8 cellular contexts compared by ENCODE assay signal in the genomic region with DNA sequence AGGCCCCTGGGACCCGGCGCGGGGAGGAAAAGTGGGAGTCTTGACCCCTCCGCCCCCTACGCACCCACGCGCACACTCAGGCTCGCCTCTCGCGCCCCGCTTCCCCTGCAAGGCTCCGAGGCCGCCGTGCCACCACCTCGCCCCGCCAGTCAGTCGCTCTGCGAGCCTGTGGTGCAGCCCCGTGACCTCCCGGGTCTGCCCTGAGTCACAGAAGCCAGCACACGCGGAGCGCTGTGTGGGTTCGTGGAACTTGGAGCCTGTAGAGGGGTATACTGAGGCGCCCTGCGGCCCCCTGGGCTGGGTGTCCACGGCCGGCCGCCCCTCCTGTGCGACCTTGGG. TPM values are rescaled to one million over a fixed set of nuclear protein-coding genes. Genes with fewer than 3 reads are reported as not detected.
DNase-seq lines count a peak whose midpoint lies in the region; ATAC-seq, FAIRE-seq and TF ChIP-seq lines count a peak whose summit lies in the region.

No MANE protein-coding gene starts in this region.

- TF ChIP-seq RAD21 in liver (IDR thresholded peaks at IDR 0.05), result no peak
- no peak for TF ChIP-seq RAD21 in HepG2 (CRISPR knock-in tag; IDR thresholded peaks at IDR 0.05)

- H2AFZ ChIP-seq in HepG2 (ENCODE audit: low read length) (no peak overlapping the region), astrocyte (ENCODE audit: low read depth, low read length) (peak overlapping the region; percentile 60)

- H3K4me1 ChIP-seq in liver (ENCODE audit: control insufficient read depth in 4 of 4, insufficient read depth in 4 of 4, low read length in 3 of 4) (peaks cover 13 to 49% (median 35%) of the 10 kb centered on the region in 4 donors), HepG2 (ENCODE audit: insufficient read depth, low read length) (no peaks in the 10 kb centered on the region), astrocyte (ENCODE audit: insufficient read depth, low read length) (peaks cover 12% of the 10 kb centered on the region), left lung (peaks cover 26 to 71% of the 10 kb centered on the region in 2 donors), stomach smooth muscle (ENCODE audit: control insufficient read depth, insufficient read depth, low read length) (peaks cover 59% of the 10 kb centered on the region)

- H3K36me3 ChIP-seq in liver (ENCODE audit: control insufficient read depth in 4 of 4, insufficient read depth in 3 of 4, low read depth in 1 of 4, low read length in 3 of 4), result no peaks in the 10 kb centered on the region
- H3K36me3 ChIP-seq in HepG2 (replicated peaks in 1 of 2; ENCODE audit: control insufficient read depth in 1 of 2, insufficient read depth in 2 of 2, low read length in 2 of 2), result no peaks in the 10 kb centered on the region
- H3K36me3 ChIP-seq in astrocyte (ENCODE audit: insufficient read depth, low read length), result no peaks in the 10 kb centered on the region
- peaks cover 0 to under 1% of the 10 kb centered on the region in 2 donors for H3K36me3 ChIP-seq in left lung
- no peaks in the 10 kb centered on the region for H3K36me3 ChIP-seq in stomach smooth muscle (ENCODE audit: control insufficient read depth in 2 of 2, insufficient read depth in 2 of 2, low read length in 2 of 2)

- no peak overlapping the region for H3K9ac ChIP-seq in liver (ENCODE audit: low read depth in 1 of 2, low read length in 2 of 2)
- no peak overlapping the region for H3K9ac ChIP-seq in HepG2 (ENCODE audit: insufficient read depth, low read depth, low read length)
- no peak overlapping the region for H3K9ac ChIP-seq in astrocyte (ENCODE audit: low read length)
- no peak overlapping the region for H3K9ac ChIP-seq in stomach smooth muscle (ENCODE audit: low read length in 2 of 2)

- BruUV-seq in HepG2 (replicated peaks; lab: Mats Ljungman, UMichigan), result no TSS peak

- H3K27ac ChIP-seq in liver (ENCODE audit: low read depth in 1 of 2, low read length in 2 of 2) (peak overlapping the region; percentile 31 to 79), HepG2 (ENCODE audit: extremely low read length, insufficient read depth, low read length) (no peak overlapping the region), astrocyte (ENCODE audit: low read depth, low read length) (no peak overlapping the region), left lung (peak overlapping the region; percentile 62 to 93), stomach smooth muscle (ENCODE audit: low read length) (no peak overlapping the region)

- H3K9me3 ChIP-seq in liver (ENCODE audit: control insufficient read depth in 4 of 4, low read length in 3 of 4) (no peaks in the 10 kb centered on the region), HepG2 (ENCODE audit: low read length) (no peaks in the 10 kb centered on the region), astrocyte (ENCODE audit: insufficient read depth, low read depth, low read length) (no peaks in the 10 kb centered on the region), left lung (no peaks in the 10 kb centered on the region), stomach smooth muscle (ENCODE audit: control insufficient read depth in 2 of 2, low read length in 2 of 2) (no peaks in the 10 kb centered on the region)

- H3K27me3 ChIP-seq in liver (ENCODE audit: control insufficient read depth in 4 of 4, insufficient read depth in 4 of 4, low read length in 3 of 4) (no peaks in the 10 kb centered on the region), HepG2 (ENCODE audit: control insufficient read depth in 1 of 2, insufficient read depth in 2 of 2, low read length in 2 of 2) (peaks cover 0 to 10% of the 10 kb centered on the region in 2 experiments; a peak in 2 of 5 replicates), astrocyte (ENCODE audit: insufficient read depth, low read length) (no peaks in the 10 kb centered on the region), left lung (peaks cover 0 to 25% of the 10 kb centered on the region in 2 donors), stomach smooth muscle (ENCODE audit: control insufficient read depth in 1 of 2, insufficient read depth in 2 of 2, low read length in 2 of 2) (peaks cover 3 to 4% of the 10 kb centered on the region in 2 donors)

- 21% methylated on average over 30 of the region's 30 CpGs for WGBS in liver
- WGBS in HepG2 (ENCODE audit: low lambda C conversion rate), result 78% methylated on average over 26 of the region's 30 CpGs

- FAIRE-seq in HepG2 (lab: Jason Lieb, UNC) (no peak), astrocyte (lab: Jason Lieb, UNC) (no peak)

- no peak for TF ChIP-seq EP300 in HepG2 (IDR thresholded peaks at IDR 0.05; ENCODE audit: low read depth in 2 of 2, low read length in 2 of 2)
- TF ChIP-seq EP300 in HepG2 (CRISPR knock-in tag; IDR thresholded peaks at IDR 0.05; ENCODE audit: borderline replicate concordance), result no peak

- TF ChIP-seq CTCF in liver (IDR thresholded peaks at IDR 0.05; ENCODE audit: low read depth, low read length, missing input control) (no peak), HepG2 (CRISPR knock-in tag; IDR thresholded peaks at IDR 0.05) (no peak), astrocyte (IDR thresholded peaks at IDR 0.05; ENCODE audit: insufficient read depth, low read depth, low read length) (no peak), left lung (IDR thresholded peaks at IDR 0.05) (no peak)

- no peak overlapping the region for H3K27ac Mint-ChIP-seq in astrocyte (ENCODE audit: unreplicated experiment)

- DNase-seq in HepG2 (ENCODE audit: low spot score) (no peak), astrocyte (ENCODE audit: low read depth) (no peak), left lung (peak in 1 of 2 donors; percentile 56), NOMO-1 treated with DMSO at 0.1 percent for 48 hours (lab: John Stamatoyannopoulos, UW; ENCODE audit: unreplicated experiment) (no peak), foreskin melanocyte (no peak), posterior cingulate gyrus (no peak)

- intact Hi-C loops in HepG2 (cut with micrococcal nuclease; ENCODE audit: unreplicated experiment), result no loop called here
- intact Hi-C loops in left lung (cut with DNase I), result no loop called here
- intact Hi-C loops in posterior cingulate gyrus (cut with DNase I), result loop anchor here (10.0 kb wide), 1 partner anchor 209 kb away; no protein-coding TSS in a partner anchor

- H4K20me1 ChIP-seq in HepG2 (ENCODE audit: insufficient read depth, low read length), result no peaks in the 10 kb centered on the region
- no peaks in the 10 kb centered on the region for H4K20me1 ChIP-seq in astrocyte (ENCODE audit: insufficient read depth, low read length)

- in situ Hi-C loops in HepG2 (cut with HindIII; ENCODE audit: extremely low pct_ligation_motif_present, low pct_unique_long_range_greater_than_20kb), result no loop called here

- H3K4me3 ChIP-seq in liver (ENCODE audit: low read depth in 1 of 3, low read length in 3 of 3) (peak overlapping the region in 2 of 3 donors; percentile 42 to 68), HepG2 (replicated peaks in 1 of 3; ENCODE audit: insufficient read depth in 1 of 3, low read depth in 2 of 3, low read length in 3 of 3) (no peak overlapping the region), astrocyte (ENCODE audit: insufficient read depth, low read depth, low read length) (no peak overlapping the region), left lung (peak overlapping the region; percentile 65 to 69), stomach smooth muscle (ENCODE audit: low read length in 2 of 2) (peak overlapping the region; percentile 24 to 71)

- H3K27me3 Mint-ChIP-seq in astrocyte (ENCODE audit: low read depth, unreplicated experiment), result peaks cover 4% of the 10 kb centered on the region

- H3K4me2 ChIP-seq in HepG2 (ENCODE audit: low read depth, low read length) (no peak overlapping the region), astrocyte (ENCODE audit: low read length) (peak overlapping the region; percentile 99)

- H3K79me2 ChIP-seq in HepG2 (ENCODE audit: insufficient read depth, low read length), result no peaks in the 10 kb centered on the region
- no peaks in the 10 kb centered on the region for H3K79me2 ChIP-seq in astrocyte (ENCODE audit: insufficient read depth, low read length)

- TF ChIP-seq POLR2A in HepG2 (IDR thresholded peaks at IDR 0.05; ENCODE audit: insufficient read depth in 1 of 2, low read depth in 2 of 2, low read length in 2 of 2), result no peak

- ATAC-seq in HepG2, result no peak
- peak; percentile 0 for ATAC-seq in left lung

- H3K36me3 Mint-ChIP-seq in astrocyte (ENCODE audit: low read depth, unreplicated experiment), result no peaks in the 10 kb centered on the region

- no peaks in the 10 kb centered on the region for H3K9me3 Mint-ChIP-seq in astrocyte (ENCODE audit: unreplicated experiment)

- H3K4me1 Mint-ChIP-seq in astrocyte (ENCODE audit: low read depth, unreplicated experiment), result peaks cover 8% of the 10 kb centered on the region

- POLR2A ChIA-PET in HepG2 (lab: Yijun Ruan, JAX), result no interaction called here

- CTCF ChIA-PET in HepG2 (lab: Yijun Ruan, JAX; ENCODE audit: low intra/inter-chr PET ratio, low total read pairs), result no interaction called here

- H3K4me3 Mint-ChIP-seq in astrocyte (ENCODE audit: unreplicated experiment), result no peak overlapping the region

RNA-seq across cellular contexts. Expression of a gene that starts 0.4 kb away (rescaled TPM):
- total RNA-seq in liver (10 to 100 TPM in 1 of 2 donors, under 1 TPM in 1; 0.51 to 22.9 TPM), HepG2 (2016; rRNA removed; fragmentation: Illumina TruSeq; extraction: Trizol) (not detected in 2 replicates), astrocyte (8.5 and 13.5 TPM in 2 replicates), left lung (10 to 100 TPM; 45.4 to 74.4 TPM)
- polyA plus RNA-seq in liver (1 to 10 TPM; 4.8 to 6.6 TPM), HepG2 (2011; rRNA removed) (not detected in 2 replicates)
- not detected in 2 replicates for total RNA-seq in HepG2 (2016; cell fraction: cytosol; rRNA removed; fragmentation: Illumina TruSeq; extraction: Trizol; ENCODE audit: low read depth)
- total RNA-seq in HepG2 (2016; cell fraction: insoluble cytoplasmic fraction; rRNA removed; fragmentation: Illumina TruSeq; extraction: Trizol), result not detected in 2 replicates
- total RNA-seq in HepG2 (2016; cell fraction: membrane; rRNA removed; fragmentation: Illumina TruSeq; extraction: Trizol), result not detected in 2 replicates
- not detected in 2 replicates for total RNA-seq in HepG2 (2016; cell fraction: nucleus; rRNA removed; fragmentation: Illumina TruSeq; extraction: Trizol)
- not detected in 2 replicates for polyA plus RNA-seq in HepG2 (2011; cell fraction: cytosol; rRNA removed)
- polyA plus RNA-seq in HepG2 (2011; cell fraction: nucleus; rRNA removed), result 0.03 TPM in 1 of 2 replicates, not detected in the other
- not detected in 2 replicates for polyA plus RNA-seq in HepG2 (2012)
- polyA plus RNA-seq in HepG2 (2016; cell fraction: cytosol; fragmentation: Illumina TruSeq; extraction: Trizol; ENCODE audit: low read depth), result not detected in 2 replicates
- polyA plus RNA-seq in HepG2 (2016; cell fraction: insoluble cytoplasmic fraction; fragmentation: Illumina TruSeq; extraction: Trizol; ENCODE audit: low read depth), result not detected in 2 replicates
- not detected in 2 replicates for polyA plus RNA-seq in HepG2 (2016; cell fraction: membrane; fragmentation: Illumina TruSeq; extraction: Trizol; ENCODE audit: low read depth)
- not detected in 2 replicates for polyA plus RNA-seq in HepG2 (2016; cell fraction: nucleus; fragmentation: Illumina TruSeq; extraction: Trizol; ENCODE audit: insufficient read depth, low read depth)
- 20.4 TPM in 1 of 2 replicates, not detected in the other for polyA minus RNA-seq in HepG2 (2011; rRNA and poly(A)+ RNA removed; ENCODE audit: low replicate concordance)
- 0.20 TPM in 1 of 2 replicates, not detected in the other for polyA minus RNA-seq in HepG2 (2011; cell fraction: cytosol; rRNA and poly(A)+ RNA removed)
- polyA minus RNA-seq in HepG2 (2011; cell fraction: nucleus; rRNA and poly(A)+ RNA removed), result not detected in 2 replicates

RNA-seq across cellular contexts. Expression of a gene that starts 7.3 kb away (rescaled TPM):
- under 1 TPM; 0.14 to 0.17 TPM for total RNA-seq in liver
- polyA plus RNA-seq in liver, result under 1 TPM; 0.13 to 0.26 TPM
- not detected in 2 replicates for total RNA-seq in HepG2 (2016; rRNA removed; fragmentation: Illumina TruSeq; extraction: Trizol)
- total RNA-seq in HepG2 (2016; cell fraction: cytosol; rRNA removed; fragmentation: Illumina TruSeq; extraction: Trizol; ENCODE audit: low read depth), result not detected in 2 replicates
- total RNA-seq in HepG2 (2016; cell fraction: insoluble cytoplasmic fraction; rRNA removed; fragmentation: Illumina TruSeq; extraction: Trizol), result not detected in 2 replicates
- not detected in 2 replicates for total RNA-seq in HepG2 (2016; cell fraction: membrane; rRNA removed; fragmentation: Illumina TruSeq; extraction: Trizol)
- not detected in 2 replicates for total RNA-seq in HepG2 (2016; cell fraction: nucleus; rRNA removed; fragmentation: Illumina TruSeq; extraction: Trizol)
- not detected in 2 replicates for polyA plus RNA-seq in HepG2 (2011; rRNA removed)
- not detected in 2 replicates for polyA plus RNA-seq in HepG2 (2011; cell fraction: cytosol; rRNA removed)
- not detected in 2 replicates for polyA plus RNA-seq in HepG2 (2011; cell fraction: nucleus; rRNA removed)
- not detected in 2 replicates for polyA plus RNA-seq in HepG2 (2012)
- polyA plus RNA-seq in HepG2 (2016; cell fraction: cytosol; fragmentation: Illumina TruSeq; extraction: Trizol; ENCODE audit: low read depth), result not detected in 2 replicates
- polyA plus RNA-seq in HepG2 (2016; cell fraction: insoluble cytoplasmic fraction; fragmentation: Illumina TruSeq; extraction: Trizol; ENCODE audit: low read depth), result not detected in 2 replicates
- polyA plus RNA-seq in HepG2 (2016; cell fraction: membrane; fragmentation: Illumina TruSeq; extraction: Trizol; ENCODE audit: low read depth), result not detected in 2 replicates
- not detected in 2 replicates for polyA plus RNA-seq in HepG2 (2016; cell fraction: nucleus; fragmentation: Illumina TruSeq; extraction: Trizol; ENCODE audit: insufficient read depth, low read depth)
- 0.14 TPM in 1 of 2 replicates, not detected in the other for polyA minus RNA-seq in HepG2 (2011; rRNA and poly(A)+ RNA removed; ENCODE audit: low replicate concordance)
- not detected in 2 replicates for polyA minus RNA-seq in HepG2 (2011; cell fraction: cytosol; rRNA and poly(A)+ RNA removed)
- not detected in 2 replicates for polyA minus RNA-seq in HepG2 (2011; cell fraction: nucleus; rRNA and poly(A)+ RNA removed)
- total RNA-seq in astrocyte, result 0.34 and 0.53 TPM in 2 replicates
- under 1 TPM in 1 of 2 donors, not detected in 1; 0.23 TPM for total RNA-seq in left lung

RNA-seq across cellular contexts. Expression of a gene that starts 23.8 kb away (rescaled TPM):
- under 1 TPM; 0.25 to 0.33 TPM for total RNA-seq in liver
- under 1 TPM in 1 of 2 donors, not detected in 1; 0.02 TPM for polyA plus RNA-seq in liver
- total RNA-seq in HepG2 (2016; rRNA removed; fragmentation: Illumina TruSeq; extraction: Trizol), result not detected in 2 replicates
- not detected in 2 replicates for total RNA-seq in HepG2 (2016; cell fraction: cytosol; rRNA removed; fragmentation: Illumina TruSeq; extraction: Trizol; ENCODE audit: low read depth)
- not detected in 2 replicates for total RNA-seq in HepG2 (2016; cell fraction: insoluble cytoplasmic fraction; rRNA removed; fragmentation: Illumina TruSeq; extraction: Trizol)
- total RNA-seq in HepG2 (2016; cell fraction: membrane; rRNA removed; fragmentation: Illumina TruSeq; extraction: Trizol), result not detected in 2 replicates
- total RNA-seq in HepG2 (2016; cell fraction: nucleus; rRNA removed; fragmentation: Illumina TruSeq; extraction: Trizol), result not detected in 2 replicates
- not detected in 2 replicates for polyA plus RNA-seq in HepG2 (2011; rRNA removed)
- not detected in 2 replicates for polyA plus RNA-seq in HepG2 (2011; cell fraction: cytosol; rRNA removed)
- polyA plus RNA-seq in HepG2 (2011; cell fraction: nucleus; rRNA removed), result not detected in 2 replicates
- not detected in 2 replicates for polyA plus RNA-seq in HepG2 (2012)
- polyA plus RNA-seq in HepG2 (2016; cell fraction: cytosol; fragmentation: Illumina TruSeq; extraction: Trizol; ENCODE audit: low read depth), result not detected in 2 replicates
- polyA plus RNA-seq in HepG2 (2016; cell fraction: insoluble cytoplasmic fraction; fragmentation: Illumina TruSeq; extraction: Trizol; ENCODE audit: low read depth), result not detected in 2 replicates
- polyA plus RNA-seq in HepG2 (2016; cell fraction: membrane; fragmentation: Illumina TruSeq; extraction: Trizol; ENCODE audit: low read depth), result not detected in 2 replicates
- not detected in 2 replicates for polyA plus RNA-seq in HepG2 (2016; cell fraction: nucleus; fragmentation: Illumina TruSeq; extraction: Trizol; ENCODE audit: insufficient read depth, low read depth)
- not detected in 2 replicates for polyA minus RNA-seq in HepG2 (2011; rRNA and poly(A)+ RNA removed; ENCODE audit: low replicate concordance)
- polyA minus RNA-seq in HepG2 (2011; cell fraction: cytosol; rRNA and poly(A)+ RNA removed), result not detected in 2 replicates
- polyA minus RNA-seq in HepG2 (2011; cell fraction: nucleus; rRNA and poly(A)+ RNA removed), result not detected in 2 replicates
- not detected in 2 replicates for total RNA-seq in astrocyte
- under 1 TPM; 0.24 to 0.26 TPM for total RNA-seq in left lung

Comparison
In these comparisons a context has a peak if more than half of its experiments do, and no peak if none do; other contexts are left out.
1. H3K27ac ChIP-seq: peak in liver (2 of 2) and left lung (2 of 2); none in HepG2 (single experiment), astrocyte (single experiment) and stomach smooth muscle (single experiment).
2. H3K4me3 ChIP-seq: peak in liver (2 of 3), left lung (2 of 2) and stomach smooth muscle (2 of 2); none in HepG2 (0 of 3) and astrocyte (single experiment).